ENCODE assay signal across 2 cellular contexts in genomic region chr7:133873631-133874030, GRCh38.
TF ChIP-seq lines count a peak whose summit lies in the region.

No MANE protein-coding gene starts in this region.

TF ChIP-seq in IMR-90, 13 proteins besides CTCF, POLR2A, EP300 and RAD21:
- TF ChIP-seq MAZ (IDR thresholded peaks at IDR 0.05; ENCODE audit: borderline replicate concordance, low read depth, low read length) (no peak), USF2 (IDR thresholded peaks at IDR 0.05; ENCODE audit: low read depth, low read length) (no peak), CHD1 (IDR thresholded peaks at IDR 0.05; ENCODE audit: low read depth, low read length) (no peak), FOS (IDR thresholded peaks at IDR 0.05; ENCODE audit: low read depth, low read length) (no peak), MXI1 (IDR thresholded peaks at IDR 0.05; ENCODE audit: borderline replicate concordance, low read depth, low read length) (no peak), NFE2L2 (IDR thresholded peaks at IDR 0.05; ENCODE audit: low read depth, low read length) (no peak), RFX5 (IDR thresholded peaks at IDR 0.05; ENCODE audit: low read depth, low read length) (no peak), RCOR1 (IDR thresholded peaks at IDR 0.05; ENCODE audit: insufficient replicate concordance, low read length) (no peak), SMC3 (IDR thresholded peaks at IDR 0.05; ENCODE audit: low read depth, low read length) (no peak), BHLHE40 (IDR thresholded peaks at IDR 0.05; ENCODE audit: low read depth, low read length) (no peak), CEBPB (IDR thresholded peaks at IDR 0.05; ENCODE audit: low read depth, low read length) (no peak), ELK1 (IDR thresholded peaks at IDR 0.05; ENCODE audit: borderline replicate concordance, low read depth, low read length) (no peak), MAFK (IDR thresholded peaks at IDR 0.05; ENCODE audit: low read depth, low read length) (no peak)
TF ChIP-seq in IMR-90: peak in this region for 0.

TF ChIP-seq in endothelial cell of umbilical vein, 7 proteins besides CTCF, POLR2A, EP300 and RAD21:
- TF ChIP-seq JUN (IDR thresholded peaks at IDR 0.05; ENCODE audit: borderline replicate concordance, insufficient read depth, insufficient read length, low read depth) (no peak), POLR2AphosphoS5 (IDR thresholded peaks at IDR 0.05; ENCODE audit: insufficient read depth, low read depth, low read length) (no peak), EZH2 (IDR thresholded peaks at IDR 0.05; ENCODE audit: borderline replicate concordance, low read depth, low read length, severe bottlenecking) (no peak), GATA2 (IDR thresholded peaks at IDR 0.05; ENCODE audit: insufficient read depth, insufficient read length, low read depth, low read length) (no peak), MAX (IDR thresholded peaks at IDR 0.05; ENCODE audit: insufficient read depth, insufficient read length) (no peak), MYC (IDR thresholded peaks at IDR 0.05; ENCODE audit: low read depth, low read length) (no peak), FOS (IDR thresholded peaks at IDR 0.05; ENCODE audit: borderline replicate concordance, insufficient read depth, low read length) (no peak)
